19 cellular contexts compared by ENCODE assay signal in the genomic region with DNA sequence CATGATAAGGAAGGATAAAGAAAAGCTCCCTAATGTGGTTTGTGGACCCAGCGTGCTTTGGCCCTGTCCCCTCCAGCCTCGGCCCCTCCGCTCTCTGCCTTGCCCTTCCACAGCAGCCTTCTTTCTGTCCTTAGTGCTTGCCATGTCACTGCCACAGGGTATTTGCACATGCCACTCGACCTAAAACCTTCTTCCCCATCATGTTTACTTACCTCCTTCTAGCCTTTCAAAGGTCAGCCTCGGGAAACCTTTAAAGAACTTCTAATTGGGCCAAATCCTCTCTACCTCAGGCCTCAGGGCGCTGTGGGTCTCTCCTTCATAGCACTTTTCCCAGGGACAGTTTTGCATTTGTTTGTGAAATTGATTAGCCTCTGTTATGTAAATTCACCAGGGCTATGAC.
A peak's percentile ranks its signal among the peaks of the same experiment; 100 is the strongest.
DNase-seq lines count a peak whose midpoint lies in the region; ATAC-seq, FAIRE-seq and TF ChIP-seq lines count a peak whose summit lies in the region.
"Had no signal": no experiment of that assay in that cellular context is flagged by ENCODE, and none has a peak within 500 bp of the region (broad histone marks: within the 10 kb centered on the region; RNA-seq: fewer than 3 reads in every experiment).

No MANE protein-coding gene starts in this region.

- H3K79me2 ChIP-seq in K562 (ENCODE audit: control insufficient read depth, insufficient read depth, low read length) = no peaks in the 10 kb centered on the region

- in situ Hi-C loops in K562 (cut with MboI) = no loop called here

- CTCF ChIA-PET in HEK293 (lab: Yijun Ruan, JAX) (interaction anchor here (1.5 kb wide), 1 partner anchor 15 kb away, joined by 3 read pairs; no protein-coding TSS in a partner anchor), K562 (lab: Yijun Ruan, JAX; ENCODE audit: low intra/inter-chr PET ratio) (no interaction called here)

- no peak overlapping the region for H3K4me3 Mint-ChIP-seq in osteocyte (ENCODE audit: unreplicated experiment)
- H3K4me3 Mint-ChIP-seq: CD4-positive, CD25-positive, alpha-beta regulatory T cell; CD8-positive, alpha-beta memory T cell had no signal

- no peaks in the 10 kb centered on the region for H3K9me3 ChIP-seq in HEK293 (ENCODE audit: control insufficient read depth, insufficient read depth, low read depth, low read length)
- no peaks in the 10 kb centered on the region for H3K9me3 ChIP-seq in K562 (replicated peaks; ENCODE audit: control insufficient read depth, insufficient read depth, low read depth, low read length)
- no peaks in the 10 kb centered on the region for H3K9me3 ChIP-seq in tibial nerve
- H3K9me3 ChIP-seq: BE2C had no signal

- no peak overlapping the region for H2AFZ ChIP-seq in K562 (ENCODE audit: low read depth, low read length)
- H2AFZ ChIP-seq: GM23248 had no signal

- no peak for FAIRE-seq in K562 (lab: Jason Lieb, UNC)
- FAIRE-seq: A204.1, D721Med, GM12892, GM18507 had no signal

- H3K27ac ChIP-seq in HEK293 (ENCODE audit: extremely low read depth, low read depth, low read length) (no peak overlapping the region), K562 (ENCODE audit: extremely low read depth, low read depth, low read length) (no peak overlapping the region), tibial nerve (no peak overlapping the region)
- H3K27ac ChIP-seq: GM23248 had no signal

- no TSS peak for BruUV-seq in K562 (replicated peaks; lab: Mats Ljungman, UMichigan)

- H3K4me1 ChIP-seq in HEK293 (ENCODE audit: control insufficient read depth, insufficient read depth, low read length) = no peaks in the 10 kb centered on the region
- peaks cover 0 to 6% of the 10 kb centered on the region in 2 experiments; a peak in 2 of 5 replicates for H3K4me1 ChIP-seq in K562 (replicated peaks in 1 of 2; ENCODE audit: control insufficient read depth in 2 of 2, insufficient read depth in 2 of 2, low read length in 2 of 2)
- no peaks in the 10 kb centered on the region for H3K4me1 ChIP-seq in tibial nerve
- H3K4me1 ChIP-seq: BE2C had no signal

- H3K36me3 ChIP-seq in HEK293 (ENCODE audit: control insufficient read depth in 2 of 2, insufficient read depth in 1 of 2, low read length in 2 of 2) (no peaks in the 10 kb centered on the region), K562 (ENCODE audit: control insufficient read depth, insufficient read depth, low read length) (no peaks in the 10 kb centered on the region), tibial nerve (no peaks in the 10 kb centered on the region)
- H3K36me3 ChIP-seq: BE2C had no signal

- TF ChIP-seq RAD21 in K562 (CRISPR knock-in tag; conservative IDR thresholded peaks at IDR 0.05 in 1 of 2, IDR thresholded peaks at IDR 0.05 in 1 of 2) = no peak

- DNase-seq in K562 (ENCODE audit: extremely low read depth in 1 of 4, low spot score in 3 of 4) = no peak
- DNase-seq in osteocyte (ENCODE audit: extremely low spot score, unreplicated experiment) = peak; percentile 56
- no peak for DNase-seq in NCI-H69 (lab: John Stamatoyannopoulos, UW)
- DNase-seq in cortex of kidney (lab: John Stamatoyannopoulos, UW) = no peak
- DNase-seq in tibial nerve (ENCODE audit: low spot score in 2 of 2) = no peak
- DNase-seq: ACHN; BE2C; C1 segment of cervical spinal cord; CD4-positive, CD25-positive, alpha-beta regulatory T cell; CD8-positive, alpha-beta memory T cell; COR-L47; GDM1; GM23248; H7 had no signal

- no peak overlapping the region for H3K4me3 ChIP-seq in HEK293 (ENCODE audit: low read depth, low read length)
- H3K4me3 ChIP-seq in K562 = no peak overlapping the region
- H3K4me3 ChIP-seq in tibial nerve = no peak overlapping the region
- H3K4me3 ChIP-seq: GM23248 had no signal

- no peaks in the 10 kb centered on the region for H3K9me3 Mint-ChIP-seq in osteocyte (ENCODE audit: unreplicated experiment)
- H3K9me3 Mint-ChIP-seq: CD8-positive, alpha-beta memory T cell had no signal

- no peaks in the 10 kb centered on the region for H3K9me1 ChIP-seq in K562 (ENCODE audit: control insufficient read depth, insufficient read depth, low read length)

- intact Hi-C loops in K562 (cut with micrococcal nuclease) = no loop called here

- H3K9ac ChIP-seq in K562 (ENCODE audit: insufficient read depth in 1 of 2, low read depth in 2 of 2, low read length in 2 of 2) = no peak overlapping the region
- H3K9ac ChIP-seq: GM23248 had no signal

- TF ChIP-seq POLR2A in K562 (conservative IDR thresholded peaks at IDR 0.05) (no peak), tibial nerve (IDR thresholded peaks at IDR 0.05) (no peak)

- TF ChIP-seq EP300 in K562 (IDR thresholded peaks at IDR 0.05; ENCODE audit: low read length) = no peak
- TF ChIP-seq EP300 in tibial nerve (IDR thresholded peaks at IDR 0.05) = no peak

- peaks cover 22% of the 10 kb centered on the region for H3K27me3 Mint-ChIP-seq in osteocyte (ENCODE audit: unreplicated experiment)

- no peak for ATAC-seq in K562

- WGBS in K562 (ENCODE audit: insufficient coverage, low coverage, missing lambda C conversion rate) = 5% methylated on average over 6 of the region's 6 CpGs
- WGBS in tibial nerve, 2 donors = 77 to 83% methylated on average over 6 of the region's 6 CpGs

- TF ChIP-seq CTCF in HEK293 (tag by site-specific recombination; IDR thresholded peaks at IDR 0.05) (no peak), K562 (IDR thresholded peaks at IDR 0.05 in 2 of 3, conservative IDR thresholded peaks at IDR 0.05 in 1 of 3; ENCODE audit: insufficient read depth in 2 of 3, low read depth in 1 of 3, low read length in 3 of 3) (no peak), osteocyte (IDR thresholded peaks at IDR 0.05) (no peak), tibial nerve (IDR thresholded peaks at IDR 0.05) (no peak)

- peaks cover 13 to 16% of the 10 kb centered on the region in 2 experiments; a peak in 3 of 5 replicates for H3K27me3 ChIP-seq in K562 (ENCODE audit: control insufficient read depth in 2 of 2, insufficient read depth in 2 of 2, low read length in 2 of 2)
- H3K27me3 ChIP-seq in tibial nerve = no peaks in the 10 kb centered on the region
- H3K27me3 ChIP-seq: BE2C had no signal

- no peaks in the 10 kb centered on the region for H3K4me1 Mint-ChIP-seq in osteocyte (ENCODE audit: unreplicated experiment)
- H3K4me1 Mint-ChIP-seq: CD4-positive, CD25-positive, alpha-beta regulatory T cell; CD8-positive, alpha-beta memory T cell had no signal

- no peak overlapping the region for H3K4me2 ChIP-seq in K562 (ENCODE audit: insufficient read depth, low read length)

- H3K36me3 Mint-ChIP-seq in osteocyte (ENCODE audit: unreplicated experiment) = no peaks in the 10 kb centered on the region
- H3K36me3 Mint-ChIP-seq: CD4-positive, CD25-positive, alpha-beta regulatory T cell; CD8-positive, alpha-beta memory T cell had no signal

- POLR2A ChIA-PET in HEK293 (lab: Yijun Ruan, JAX) = no interaction called here
- POLR2A ChIA-PET in K562 (lab: Yijun Ruan, JAX) = no interaction called here

- no peaks in the 10 kb centered on the region for H4K20me1 ChIP-seq in K562 (replicated peaks; ENCODE audit: control insufficient read depth, insufficient read depth, low read length)

- H3K27ac Mint-ChIP-seq in osteocyte (ENCODE audit: unreplicated experiment) = no peak overlapping the region
- H3K27ac Mint-ChIP-seq: CD4-positive, CD25-positive, alpha-beta regulatory T cell; CD8-positive, alpha-beta memory T cell had no signal

TF ChIP-seq in HEK293, 187 proteins besides CTCF, POLR2A, EP300 and RAD21:
- TF ChIP-seq ZNF501 (tag by site-specific recombination; IDR thresholded peaks at IDR 0.05) (no peak), ZNF623 (tag by site-specific recombination; IDR thresholded peaks at IDR 0.05) (peak; percentile 63), ZNF114 (tag by site-specific recombination; IDR thresholded peaks at IDR 0.05) (no peak), ZNF138 (tag by site-specific recombination; IDR thresholded peaks at IDR 0.05; ENCODE audit: borderline replicate concordance) (no peak), ZSCAN5A (tag by site-specific recombination; IDR thresholded peaks at IDR 0.05) (no peak)

TF ChIP-seq in K562, 482 proteins besides CTCF, POLR2A, EP300 and RAD21:
- TF ChIP-seq TCFL5 (CRISPR knock-in tag; conservative IDR thresholded peaks at IDR 0.05) = no peak
- TF ChIP-seq RBM25 (IDR thresholded peaks at IDR 0.05; ENCODE audit: low read depth, low read length, severe bottlenecking) = peak; percentile 39
